9 cellular contexts compared by ENCODE assay signal in genomic region chr19:48190288-48191284, GRCh38. TPM values are rescaled to one million over a fixed set of nuclear protein-coding genes. Genes with fewer than 3 reads are reported as not detected.
DNase-seq lines count a peak whose midpoint lies in the region; ATAC-seq and TF ChIP-seq lines count a peak whose summit lies in the region.
"Had no signal": no experiment of that assay in that cellular context is flagged by ENCODE, and none has a peak within 500 bp of the region (broad histone marks: within the 10 kb centered on the region; RNA-seq: fewer than 3 reads in every experiment).

No MANE protein-coding gene starts in this region.

- no peak overlapping the region for H3K27ac ChIP-seq in endodermal cell (ENCODE audit: low read depth, low read length)
- H3K27ac ChIP-seq: lower lobe of right lung had no signal

- peak; percentile 93 to 95 for DNase-seq in Caco-2
- DNase-seq in NCI-H146 treated with DMSO at 0.1 percent for 48 hours (lab: John Stamatoyannopoulos, UW; ENCODE audit: unreplicated experiment): peak; percentile 84
- peak; percentile 56 to 65 for DNase-seq in activated CD4-positive, alpha-beta T cell treated with anti-CD3 and anti-CD28 coated beads, Interleukin-2, amount 50 U/mL, for 4 hours
- DNase-seq in endodermal cell: peak; percentile 97
- peak; percentile 81 for DNase-seq in renal cortical epithelial cell (ENCODE audit: low read depth)
- DNase-seq: lower lobe of right lung had no signal

- no peaks in the 10 kb centered on the region; the same call in 1 of the 2 replicates for H3K36me3 ChIP-seq in Caco-2 (ENCODE audit: control insufficient read depth, insufficient read depth, low read length)
- H3K36me3 ChIP-seq in endodermal cell (ENCODE audit: control insufficient read depth, insufficient read depth, low read length): no peaks in the 10 kb centered on the region
- H3K36me3 ChIP-seq: lower lobe of right lung had no signal

- H3K36me3 Mint-ChIP-seq in Caco-2 (ENCODE audit: insufficient read depth, unreplicated experiment) (peaks cover 9% of the 10 kb centered on the region), endodermal cell (ENCODE audit: low read depth) (peaks cover 38% of the 10 kb centered on the region)

- CTCF ChIA-PET in Caco-2 (lab: Charles Lee): interaction anchor here (0.6 to 1.6 kb wide), 7 partner anchors 10 to 175 kb away, joined by 4 to 45 read pairs (median 5); partner anchors contain the start of gene CARD8

- POLR2A ChIA-PET in Caco-2 (lab: Charles Lee): interaction anchor here (0.6 to 1.6 kb wide), 3 partner anchors 13 to 1077 kb away, joined by 3 to 15 read pairs (median 3); partner anchors contain the start of gene ZC3H4

- ATAC-seq in GM21619 (IDR thresholded peaks at IDR 0.05; ENCODE audit: unreplicated experiment) (no peak), HG03520 (IDR thresholded peaks at IDR 0.05; ENCODE audit: unreplicated experiment) (no peak), GM18498 (IDR thresholded peaks at IDR 0.05; ENCODE audit: unreplicated experiment) (no peak)

- WGBS in endodermal cell (ENCODE audit: insufficient coverage in 1 of 2, insufficient read length in 1 of 2), 2 experiments: 42 to 53% methylated on average over 11 to 16 of the region's 16 CpGs

- TF ChIP-seq CTCF in Caco-2 (IDR thresholded peaks at IDR 0.05; ENCODE audit: insufficient read depth in 1 of 2, low read depth in 1 of 2, low read length in 1 of 2, severe bottlenecking in 1 of 2, unreplicated experiment in 1 of 2) (peak; percentile 65 to 77), endodermal cell (conservative IDR thresholded peaks at IDR 0.05) (peak; percentile 71)

- no TSS peak for BruUV-seq in Caco-2 (replicated peaks; lab: Mats Ljungman, UMichigan)

- H3K9me3 Mint-ChIP-seq in Caco-2 (ENCODE audit: unreplicated experiment) (no peaks in the 10 kb centered on the region), endodermal cell (peaks cover 19% of the 10 kb centered on the region)

- H3K4me3 Mint-ChIP-seq in Caco-2 (ENCODE audit: unreplicated experiment) (peak overlapping the region; percentile 35), endodermal cell (no peak overlapping the region)

- H3K27me3 Mint-ChIP-seq in Caco-2 (ENCODE audit: insufficient read depth, unreplicated experiment) (no peaks in the 10 kb centered on the region), endodermal cell (ENCODE audit: insufficient read depth) (peaks cover 7% of the 10 kb centered on the region)

- H3K4me1 Mint-ChIP-seq in Caco-2 (ENCODE audit: low read depth, unreplicated experiment) (no peaks in the 10 kb centered on the region), endodermal cell (no peaks in the 10 kb centered on the region)

- H3K4me3 ChIP-seq in Caco-2 (ENCODE audit: low read depth, low read length): no peak overlapping the region
- no peak overlapping the region for H3K4me3 ChIP-seq in endodermal cell (ENCODE audit: low read length)
- H3K4me3 ChIP-seq: lower lobe of right lung had no signal

- H3K27ac Mint-ChIP-seq in Caco-2 (ENCODE audit: unreplicated experiment) (no peak overlapping the region), endodermal cell (no peak overlapping the region)

- H3K9ac ChIP-seq in endodermal cell (ENCODE audit: extremely low read depth, low read length, poor library complexity, severe bottlenecking): no peak overlapping the region

- no peaks in the 10 kb centered on the region for H3K9me3 ChIP-seq in Caco-2
- peaks cover 16% of the 10 kb centered on the region for H3K9me3 ChIP-seq in endodermal cell (ENCODE audit: control insufficient read depth, low read length)
- H3K9me3 ChIP-seq: lower lobe of right lung had no signal

- intact Hi-C loops in Caco-2 (cut with micrococcal nuclease; ENCODE audit: unreplicated experiment): loop anchor here (1.0 kb wide), 2 partner anchors 13 to 70 kb away; no protein-coding TSS in a partner anchor

- no peaks in the 10 kb centered on the region for H3K27me3 ChIP-seq in Caco-2 (replicated peaks; ENCODE audit: control insufficient read depth, insufficient read depth, low read length)
- no peaks in the 10 kb centered on the region for H3K27me3 ChIP-seq in endodermal cell (ENCODE audit: control insufficient read depth, insufficient read depth, low read length, poor library complexity, severe bottlenecking)

- H3K4me1 ChIP-seq in Caco-2 (peaks cover 1% of the 10 kb centered on the region; the same call in 1 of the 2 replicates), endodermal cell (ENCODE audit: control insufficient read depth, insufficient read depth, low read length) (no peaks in the 10 kb centered on the region)
- H3K4me1 ChIP-seq: lower lobe of right lung had no signal

RNA-seq across cellular contexts. Expression of gene ZSWIM9, which starts 20.1 kb away (rescaled TPM):
- total RNA-seq in Caco-2 (2022) (4.9 and 6.6 TPM in 2 replicates), endodermal cell (10 to 100 TPM in 1 of 2 donors, 1 to 10 TPM in 1; 9.9 to 13.0 TPM), renal cortical epithelial cell (1.0 and 5.6 TPM in 2 replicates)
- polyA plus RNA-seq in endodermal cell (2013, experiment 1 of 2): 6.1 TPM
- 5.6 TPM for polyA plus RNA-seq in endodermal cell (2013, experiment 2 of 2)

RNA-seq across cellular contexts. Expression of gene LIG1, which starts 20.4 kb away (rescaled TPM):
- total RNA-seq in Caco-2 (2022) (78.7 and 88.2 TPM in 2 replicates), endodermal cell (100 to 1,000 TPM in 1 of 2 donors, 10 to 100 TPM in 1; 91.6 to 117 TPM), renal cortical epithelial cell (8.8 and 27.3 TPM in 2 replicates)
- 74.1 TPM for polyA plus RNA-seq in endodermal cell (2013, experiment 1 of 2)
- 65.3 TPM for polyA plus RNA-seq in endodermal cell (2013, experiment 2 of 2)
